Comparison of ENCODE assay signal across 16 cellular contexts in the genomic region with DNA sequence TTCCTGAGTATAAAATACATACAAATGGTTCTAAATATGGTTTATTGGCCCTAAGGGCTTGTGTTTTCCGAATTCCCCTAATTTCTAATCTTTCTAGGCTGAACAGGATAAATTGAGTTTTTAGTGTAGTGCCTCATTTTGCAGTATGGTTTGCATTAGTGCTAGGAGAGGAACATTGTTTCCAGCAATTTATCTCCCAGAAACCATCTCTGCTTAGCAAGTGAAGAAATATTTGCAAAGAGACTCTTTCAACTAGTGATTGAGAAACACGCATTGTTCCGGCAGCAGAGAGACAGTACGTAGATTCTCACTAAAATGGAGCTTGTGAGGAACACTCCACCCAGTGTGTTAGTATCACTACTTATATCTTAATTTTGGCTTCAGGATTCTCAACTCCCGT.
A peak's percentile ranks its signal among the peaks of the same experiment; 100 is the strongest.
DNase-seq lines count a peak whose midpoint lies in the region; ATAC-seq and TF ChIP-seq lines count a peak whose summit lies in the region.
"Had no signal": no experiment of that assay in that cellular context is flagged by ENCODE, and none has a peak within 500 bp of the region (broad histone marks: within the 10 kb centered on the region; RNA-seq: fewer than 3 reads in every experiment).

No MANE protein-coding gene starts in this region.

- H3K9me3 ChIP-seq in left ventricle myocardium inferior (replicated peaks) (no peaks in the 10 kb centered on the region), gastrocnemius medialis (no peaks in the 10 kb centered on the region), prostate gland (no peaks in the 10 kb centered on the region), mucosa of descending colon (no peaks in the 10 kb centered on the region)
- H3K9me3 ChIP-seq: BLaER1 treated with 17β-estradiol and CSF1 and Interleukin-3, amounts not matched to agents 10 nM and 100 nM; upper lobe of left lung had no signal

- H3K27ac ChIP-seq in brain microvascular endothelial cell (peak overlapping the region; percentile 62), left ventricle myocardium inferior (replicated peaks) (peak overlapping the region; percentile 88), gastrocnemius medialis (peak overlapping the region; percentile 27 to 58 (median 50)), prostate gland (no peak overlapping the region)
- H3K27ac ChIP-seq: HL-60 had no signal

- no peak for TF ChIP-seq POLR2A in gastrocnemius medialis (IDR thresholded peaks at IDR 0.05)
- TF ChIP-seq POLR2A in prostate gland (IDR thresholded peaks at IDR 0.05), result no peak

- intact Hi-C loops in left ventricle myocardium inferior (cut with micrococcal nuclease) (no loop called here), gastrocnemius medialis (cut with DNase I; ENCODE audit: low total_unique reads) (no loop called here), prostate gland (cut with DNase I) (no loop called here), mucosa of descending colon (cut with DNase I, micrococcal nuclease) (no loop called here)

- H3K4me1 ChIP-seq in left ventricle myocardium inferior, result peaks cover 86% of the 10 kb centered on the region
- H3K4me1 ChIP-seq in gastrocnemius medialis, result peaks cover 20 to 53% of the 10 kb centered on the region in 2 donors
- H3K4me1 ChIP-seq in prostate gland (replicated peaks), result no peaks in the 10 kb centered on the region
- H3K4me1 ChIP-seq in mucosa of descending colon (ENCODE audit: low read depth), result peaks cover 45% of the 10 kb centered on the region

- H3K4me3 ChIP-seq in brain microvascular endothelial cell (ENCODE audit: low read depth, low read length) (no peak overlapping the region), left ventricle myocardium inferior (no peak overlapping the region), gastrocnemius medialis (no peak overlapping the region), prostate gland (no peak overlapping the region), mucosa of descending colon (no peak overlapping the region)
- H3K4me3 ChIP-seq: BLaER1 treated with 17β-estradiol and CSF1 and Interleukin-3, amounts not matched to agents 10 nM and 100 nM; upper lobe of left lung had no signal

- no peaks in the 10 kb centered on the region for H3K27me3 ChIP-seq in brain microvascular endothelial cell (replicated peaks)
- no peaks in the 10 kb centered on the region for H3K27me3 ChIP-seq in left ventricle myocardium inferior (ENCODE audit: low read depth)
- H3K27me3 ChIP-seq in gastrocnemius medialis, result no peaks in the 10 kb centered on the region
- no peaks in the 10 kb centered on the region for H3K27me3 ChIP-seq in prostate gland (replicated peaks; ENCODE audit: insufficient read depth)
- H3K27me3 ChIP-seq: BLaER1 treated with 17β-estradiol and CSF1 and Interleukin-3, amounts not matched to agents 10 nM and 100 nM; upper lobe of left lung had no signal

- H3K36me3 ChIP-seq in brain microvascular endothelial cell (replicated peaks) (peaks cover 2% of the 10 kb centered on the region), left ventricle myocardium inferior (no peaks in the 10 kb centered on the region), gastrocnemius medialis (no peaks in the 10 kb centered on the region), prostate gland (no peaks in the 10 kb centered on the region), mucosa of descending colon (ENCODE audit: low read depth) (no peaks in the 10 kb centered on the region)

- TF ChIP-seq CTCF in brain microvascular endothelial cell (IDR thresholded peaks at IDR 0.05; ENCODE audit: low read depth, low read length, missing control alignments) (no peak), left ventricle myocardium inferior (IDR thresholded peaks at IDR 0.05; ENCODE audit: borderline replicate concordance) (no peak), gastrocnemius medialis (IDR thresholded peaks at IDR 0.05 in 4 of 5, conservative IDR thresholded peaks at IDR 0.05 in 1 of 5) (no peak), prostate gland (IDR thresholded peaks at IDR 0.05) (no peak), mucosa of descending colon (IDR thresholded peaks at IDR 0.05) (no peak), GM10248 (IDR thresholded peaks at IDR 0.05; ENCODE audit: control extremely low read depth, extremely low read depth, low read depth, missing control alignments) (no peak)

- CTCF ChIA-PET in GM10248 (lab: Yijun Ruan, JAX), result interaction anchor here (0.7 to 2.9 kb wide), 2 partner anchors 8 to 12 kb away, joined by 3 to 17 read pairs; no protein-coding TSS in a partner anchor

- POLR2A ChIA-PET in GM10248 (lab: Yijun Ruan, JAX), result no interaction called here

- ATAC-seq in gastrocnemius medialis (peak in 1 of 2 donors; percentile 11), mucosa of descending colon (no peak), HG02623 (IDR thresholded peaks at IDR 0.05; ENCODE audit: unreplicated experiment) (no peak)

- DNase-seq in EH (ENCODE audit: low read depth) (peak; percentile 87), brain microvascular endothelial cell (no peak), left ventricle myocardium inferior (no peak), gastrocnemius medialis (no peak), prostate gland (ENCODE audit: low spot score) (no peak), mucosa of descending colon (no peak), GM10248 (ENCODE audit: extremely low spot score) (no peak)
- DNase-seq: activated CD4-positive, alpha-beta T cell treated with anti-CD3 and anti-CD28 coated beads, Interleukin-2, amount 50 U/mL, for 4 hours; NCI-H187 treated with DMSO at 0.1 percent for 48 hours; NCI-H526 treated with DMSO at 0.1 percent for 48 hours; nucleus accumbens; stimulated activated CD8-positive, alpha-beta memory T cell treated with anti-CD3 and anti-CD28 coated beads, Interleukin-4, amount 100 ng/mL, for 48 hours; upper lobe of left lung had no signal

- in situ Hi-C loops in brain microvascular endothelial cell (cut with HindIII; ENCODE audit: low pct_ligation_motif_present, low sequenced_read_pairs) (no loop called here), gastrocnemius medialis (cut with MboI; ENCODE audit: low sequenced_read_pairs in 4 of 4) (no loop called here)

- WGBS in prostate gland, result 84% methylated on average over 5 of the region's 5 CpGs

Comparison
In these comparisons a context has a peak if more than half of its experiments do, and no peak if none do; other contexts are left out.
1. H3K27ac ChIP-seq: peak in brain microvascular endothelial cell (single experiment), left ventricle myocardium inferior (single experiment) and gastrocnemius medialis (4 of 4); none in prostate gland (0 of 2).